Comparison of ENCODE assay signal across 1 cellular context in the genomic region with DNA sequence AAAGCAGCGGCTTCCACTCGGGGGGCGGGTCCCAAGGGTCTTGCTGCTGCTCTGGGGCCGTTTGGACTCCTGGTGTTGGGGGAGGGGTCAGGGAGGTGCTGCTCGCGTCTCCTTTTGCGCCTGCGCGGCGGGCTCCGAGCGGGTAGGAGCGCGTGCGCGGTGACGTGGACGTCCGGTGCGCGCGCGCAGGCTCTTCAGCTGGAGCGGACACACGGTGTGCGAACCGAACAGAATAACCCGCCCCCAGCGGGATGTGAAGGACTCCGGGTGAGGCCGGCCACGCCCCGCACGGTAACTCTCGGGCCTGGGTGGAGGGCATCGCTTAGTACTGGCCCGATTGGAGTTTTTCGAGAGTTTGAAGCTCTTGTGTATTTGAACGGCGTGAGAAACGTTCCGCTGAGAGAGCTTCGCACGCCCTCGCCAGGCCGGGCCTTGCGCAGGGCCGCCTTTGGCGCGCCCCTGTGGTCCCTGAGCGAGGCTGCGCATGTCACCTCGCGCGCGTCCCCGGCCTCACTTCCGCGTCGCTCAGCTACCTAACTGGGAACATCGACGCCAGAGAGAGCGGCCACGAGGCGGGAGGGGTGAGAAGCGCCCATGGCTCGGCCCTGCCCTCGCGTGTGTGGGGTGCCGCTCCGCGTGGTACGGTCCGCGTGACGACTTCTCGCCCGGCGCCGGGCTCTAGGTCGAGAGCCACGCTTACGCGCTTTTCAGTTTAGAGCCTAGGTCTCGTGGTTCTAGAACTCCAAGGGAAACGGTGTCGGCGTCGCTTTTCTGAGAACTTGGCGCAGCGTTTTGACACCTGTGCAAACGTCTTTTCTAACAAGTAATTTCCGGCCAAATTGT.
TF ChIP-seq lines count a peak whose summit lies in the region.

A gene (plus strand): TSS at position 171 of the 843 bp plus-strand sequence.

TF ChIP-seq in HepG2, 621 proteins besides CTCF, POLR2A, EP300 and RAD21 (continued from another document and continues in another):
- TF ChIP-seq, protein P1, sequence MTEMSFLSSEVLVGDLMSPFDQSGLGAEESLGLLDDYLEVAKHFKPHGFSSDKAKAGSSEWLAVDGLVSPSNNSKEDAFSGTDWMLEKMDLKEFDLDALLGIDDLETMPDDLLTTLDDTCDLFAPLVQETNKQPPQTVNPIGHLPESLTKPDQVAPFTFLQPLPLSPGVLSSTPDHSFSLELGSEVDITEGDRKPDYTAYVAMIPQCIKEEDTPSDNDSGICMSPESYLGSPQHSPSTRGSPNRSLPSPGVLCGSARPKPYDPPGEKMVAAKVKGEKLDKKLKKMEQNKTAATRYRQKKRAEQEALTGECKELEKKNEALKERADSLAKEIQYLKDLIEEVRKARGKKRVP (CRISPR knock-in tag; IDR thresholded peaks at IDR 0.05), result 0 out of 4 replicates have a peak, but pooled peaks of 1 of the 2 experiments have one; percentile 25
- TF ChIP-seq ZSCAN29 (CRISPR knock-in tag; conservative IDR thresholded peaks at IDR 0.05) (no peak), PCBP1 (IDR thresholded peaks at IDR 0.05; ENCODE audit: borderline replicate concordance, low read depth, low read length) (no peak), U2AF1 (optimal IDR thresholded peaks at IDR 0.05; ENCODE audit: low read depth, low read length) (no peak), NFE2L1 (CRISPR knock-in tag; IDR thresholded peaks at IDR 0.05; ENCODE audit: borderline replicate concordance) (no peak), ZNF382 (CRISPR knock-in tag; IDR thresholded peaks at IDR 0.05; ENCODE audit: borderline replicate concordance) (no peak; the same call in 1 of the 2 replicates), ZNF547 (CRISPR knock-in tag; IDR thresholded peaks at IDR 0.05) (peak; percentile 73), ZNF225 (CRISPR knock-in tag; IDR thresholded peaks at IDR 0.05) (no peak; the same call in 1 of the 2 replicates), ZNF232 (CRISPR knock-in tag; IDR thresholded peaks at IDR 0.05; ENCODE audit: borderline replicate concordance) (peak; percentile 70; the same call in 1 of the 2 replicates), ZNF10 (CRISPR knock-in tag; IDR thresholded peaks at IDR 0.05; ENCODE audit: borderline replicate concordance, low read depth) (no peak), CBFB (CRISPR knock-in tag; IDR thresholded peaks at IDR 0.05) (peak; percentile 37; the same call in 1 of the 2 replicates), ZNF3 (CRISPR knock-in tag; IDR thresholded peaks at IDR 0.05) (no peak), TGIF2 (CRISPR knock-in tag; IDR thresholded peaks at IDR 0.05) (0 out of 2 replicates have a peak, but pooled peaks have one; percentile 63), STAG1 (CRISPR knock-in tag; IDR thresholded peaks at IDR 0.05) (peak; percentile 17; the same call in 1 of the 2 replicates), SRY (CRISPR knock-in tag; IDR thresholded peaks at IDR 0.05) (peak; percentile 90), ZNF615 (CRISPR knock-in tag; IDR thresholded peaks at IDR 0.05; ENCODE audit: borderline replicate concordance) (no peak), ZNF572 (CRISPR knock-in tag; IDR thresholded peaks at IDR 0.05) (no peak), RFXAP (CRISPR knock-in tag; IDR thresholded peaks at IDR 0.05; ENCODE audit: borderline replicate concordance) (0 out of 2 replicates have a peak, but pooled peaks have one; percentile 56), ZFP90 (CRISPR knock-in tag; IDR thresholded peaks at IDR 0.05; ENCODE audit: borderline replicate concordance) (no peak)
- TF ChIP-seq, protein P2, sequence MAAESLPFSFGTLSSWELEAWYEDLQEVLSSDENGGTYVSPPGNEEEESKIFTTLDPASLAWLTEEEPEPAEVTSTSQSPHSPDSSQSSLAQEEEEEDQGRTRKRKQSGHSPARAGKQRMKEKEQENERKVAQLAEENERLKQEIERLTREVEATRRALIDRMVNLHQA (CRISPR knock-in tag; IDR thresholded peaks at IDR 0.05), result no peak
- TF ChIP-seq, protein P3, sequence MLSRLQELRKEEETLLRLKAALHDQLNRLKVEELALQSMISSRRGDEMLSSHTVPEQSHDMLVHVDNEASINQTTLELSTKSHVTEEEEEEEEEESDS (CRISPR knock-in tag; IDR thresholded peaks at IDR 0.05; ENCODE audit: borderline replicate concordance), result no peak
- TF ChIP-seq, protein P4, sequence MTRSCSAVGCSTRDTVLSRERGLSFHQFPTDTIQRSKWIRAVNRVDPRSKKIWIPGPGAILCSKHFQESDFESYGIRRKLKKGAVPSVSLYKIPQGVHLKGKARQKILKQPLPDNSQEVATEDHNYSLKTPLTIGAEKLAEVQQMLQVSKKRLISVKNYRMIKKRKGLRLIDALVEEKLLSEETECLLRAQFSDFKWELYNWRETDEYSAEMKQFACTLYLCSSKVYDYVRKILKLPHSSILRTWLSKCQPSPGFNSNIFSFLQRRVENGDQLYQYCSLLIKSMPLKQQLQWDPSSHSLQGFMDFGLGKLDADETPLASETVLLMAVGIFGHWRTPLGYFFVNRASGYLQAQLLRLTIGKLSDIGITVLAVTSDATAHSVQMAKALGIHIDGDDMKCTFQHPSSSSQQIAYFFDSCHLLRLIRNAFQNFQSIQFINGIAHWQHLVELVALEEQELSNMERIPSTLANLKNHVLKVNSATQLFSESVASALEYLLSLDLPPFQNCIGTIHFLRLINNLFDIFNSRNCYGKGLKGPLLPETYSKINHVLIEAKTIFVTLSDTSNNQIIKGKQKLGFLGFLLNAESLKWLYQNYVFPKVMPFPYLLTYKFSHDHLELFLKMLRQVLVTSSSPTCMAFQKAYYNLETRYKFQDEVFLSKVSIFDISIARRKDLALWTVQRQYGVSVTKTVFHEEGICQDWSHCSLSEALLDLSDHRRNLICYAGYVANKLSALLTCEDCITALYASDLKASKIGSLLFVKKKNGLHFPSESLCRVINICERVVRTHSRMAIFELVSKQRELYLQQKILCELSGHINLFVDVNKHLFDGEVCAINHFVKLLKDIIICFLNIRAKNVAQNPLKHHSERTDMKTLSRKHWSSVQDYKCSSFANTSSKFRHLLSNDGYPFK (CRISPR knock-in tag; IDR thresholded peaks at IDR 0.05; ENCODE audit: borderline replicate concordance), result peak; percentile 39; the same call in 1 of the 2 replicates
- TF ChIP-seq, protein P5, sequence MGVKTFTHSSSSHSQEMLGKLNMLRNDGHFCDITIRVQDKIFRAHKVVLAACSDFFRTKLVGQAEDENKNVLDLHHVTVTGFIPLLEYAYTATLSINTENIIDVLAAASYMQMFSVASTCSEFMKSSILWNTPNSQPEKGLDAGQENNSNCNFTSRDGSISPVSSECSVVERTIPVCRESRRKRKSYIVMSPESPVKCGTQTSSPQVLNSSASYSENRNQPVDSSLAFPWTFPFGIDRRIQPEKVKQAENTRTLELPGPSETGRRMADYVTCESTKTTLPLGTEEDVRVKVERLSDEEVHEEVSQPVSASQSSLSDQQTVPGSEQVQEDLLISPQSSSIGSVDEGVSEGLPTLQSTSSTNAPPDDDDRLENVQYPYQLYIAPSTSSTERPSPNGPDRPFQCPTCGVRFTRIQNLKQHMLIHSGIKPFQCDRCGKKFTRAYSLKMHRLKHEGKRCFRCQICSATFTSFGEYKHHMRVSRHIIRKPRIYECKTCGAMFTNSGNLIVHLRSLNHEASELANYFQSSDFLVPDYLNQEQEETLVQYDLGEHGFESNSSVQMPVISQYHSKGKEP (CRISPR knock-in tag; IDR thresholded peaks at IDR 0.05), result no peak
- TF ChIP-seq, protein P6, sequence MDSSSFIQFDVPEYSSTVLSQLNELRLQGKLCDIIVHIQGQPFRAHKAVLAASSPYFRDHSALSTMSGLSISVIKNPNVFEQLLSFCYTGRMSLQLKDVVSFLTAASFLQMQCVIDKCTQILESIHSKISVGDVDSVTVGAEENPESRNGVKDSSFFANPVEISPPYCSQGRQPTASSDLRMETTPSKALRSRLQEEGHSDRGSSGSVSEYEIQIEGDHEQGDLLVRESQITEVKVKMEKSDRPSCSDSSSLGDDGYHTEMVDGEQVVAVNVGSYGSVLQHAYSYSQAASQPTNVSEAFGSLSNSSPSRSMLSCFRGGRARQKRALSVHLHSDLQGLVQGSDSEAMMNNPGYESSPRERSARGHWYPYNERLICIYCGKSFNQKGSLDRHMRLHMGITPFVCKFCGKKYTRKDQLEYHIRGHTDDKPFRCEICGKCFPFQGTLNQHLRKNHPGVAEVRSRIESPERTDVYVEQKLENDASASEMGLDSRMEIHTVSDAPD (CRISPR knock-in tag; IDR thresholded peaks at IDR 0.05), result no peak
- TF ChIP-seq, protein P7, sequence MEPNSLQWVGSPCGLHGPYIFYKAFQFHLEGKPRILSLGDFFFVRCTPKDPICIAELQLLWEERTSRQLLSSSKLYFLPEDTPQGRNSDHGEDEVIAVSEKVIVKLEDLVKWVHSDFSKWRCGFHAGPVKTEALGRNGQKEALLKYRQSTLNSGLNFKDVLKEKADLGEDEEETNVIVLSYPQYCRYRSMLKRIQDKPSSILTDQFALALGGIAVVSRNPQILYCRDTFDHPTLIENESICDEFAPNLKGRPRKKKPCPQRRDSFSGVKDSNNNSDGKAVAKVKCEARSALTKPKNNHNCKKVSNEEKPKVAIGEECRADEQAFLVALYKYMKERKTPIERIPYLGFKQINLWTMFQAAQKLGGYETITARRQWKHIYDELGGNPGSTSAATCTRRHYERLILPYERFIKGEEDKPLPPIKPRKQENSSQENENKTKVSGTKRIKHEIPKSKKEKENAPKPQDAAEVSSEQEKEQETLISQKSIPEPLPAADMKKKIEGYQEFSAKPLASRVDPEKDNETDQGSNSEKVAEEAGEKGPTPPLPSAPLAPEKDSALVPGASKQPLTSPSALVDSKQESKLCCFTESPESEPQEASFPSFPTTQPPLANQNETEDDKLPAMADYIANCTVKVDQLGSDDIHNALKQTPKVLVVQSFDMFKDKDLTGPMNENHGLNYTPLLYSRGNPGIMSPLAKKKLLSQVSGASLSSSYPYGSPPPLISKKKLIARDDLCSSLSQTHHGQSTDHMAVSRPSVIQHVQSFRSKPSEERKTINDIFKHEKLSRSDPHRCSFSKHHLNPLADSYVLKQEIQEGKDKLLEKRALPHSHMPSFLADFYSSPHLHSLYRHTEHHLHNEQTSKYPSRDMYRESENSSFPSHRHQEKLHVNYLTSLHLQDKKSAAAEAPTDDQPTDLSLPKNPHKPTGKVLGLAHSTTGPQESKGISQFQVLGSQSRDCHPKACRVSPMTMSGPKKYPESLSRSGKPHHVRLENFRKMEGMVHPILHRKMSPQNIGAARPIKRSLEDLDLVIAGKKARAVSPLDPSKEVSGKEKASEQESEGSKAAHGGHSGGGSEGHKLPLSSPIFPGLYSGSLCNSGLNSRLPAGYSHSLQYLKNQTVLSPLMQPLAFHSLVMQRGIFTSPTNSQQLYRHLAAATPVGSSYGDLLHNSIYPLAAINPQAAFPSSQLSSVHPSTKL (CRISPR knock-in tag; IDR thresholded peaks at IDR 0.05), result no peak; the same call in 1 of the 2 replicates
- TF ChIP-seq, protein P8, sequence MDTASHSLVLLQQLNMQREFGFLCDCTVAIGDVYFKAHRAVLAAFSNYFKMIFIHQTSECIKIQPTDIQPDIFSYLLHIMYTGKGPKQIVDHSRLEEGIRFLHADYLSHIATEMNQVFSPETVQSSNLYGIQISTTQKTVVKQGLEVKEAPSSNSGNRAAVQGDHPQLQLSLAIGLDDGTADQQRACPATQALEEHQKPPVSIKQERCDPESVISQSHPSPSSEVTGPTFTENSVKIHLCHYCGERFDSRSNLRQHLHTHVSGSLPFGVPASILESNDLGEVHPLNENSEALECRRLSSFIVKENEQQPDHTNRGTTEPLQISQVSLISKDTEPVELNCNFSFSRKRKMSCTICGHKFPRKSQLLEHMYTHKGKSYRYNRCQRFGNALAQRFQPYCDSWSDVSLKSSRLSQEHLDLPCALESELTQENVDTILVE (CRISPR knock-in tag; IDR thresholded peaks at IDR 0.05), result peak; percentile 68; the same call in 1 of the 2 replicates
- TF ChIP-seq, protein P9, sequence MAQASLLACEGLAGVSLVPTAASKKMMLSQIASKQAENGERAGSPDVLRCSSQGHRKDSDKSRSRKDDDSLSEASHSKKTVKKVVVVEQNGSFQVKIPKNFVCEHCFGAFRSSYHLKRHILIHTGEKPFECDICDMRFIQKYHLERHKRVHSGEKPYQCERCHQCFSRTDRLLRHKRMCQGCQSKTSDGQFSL (CRISPR knock-in tag; IDR thresholded peaks at IDR 0.05), result no peak
- TF ChIP-seq, protein P10, sequence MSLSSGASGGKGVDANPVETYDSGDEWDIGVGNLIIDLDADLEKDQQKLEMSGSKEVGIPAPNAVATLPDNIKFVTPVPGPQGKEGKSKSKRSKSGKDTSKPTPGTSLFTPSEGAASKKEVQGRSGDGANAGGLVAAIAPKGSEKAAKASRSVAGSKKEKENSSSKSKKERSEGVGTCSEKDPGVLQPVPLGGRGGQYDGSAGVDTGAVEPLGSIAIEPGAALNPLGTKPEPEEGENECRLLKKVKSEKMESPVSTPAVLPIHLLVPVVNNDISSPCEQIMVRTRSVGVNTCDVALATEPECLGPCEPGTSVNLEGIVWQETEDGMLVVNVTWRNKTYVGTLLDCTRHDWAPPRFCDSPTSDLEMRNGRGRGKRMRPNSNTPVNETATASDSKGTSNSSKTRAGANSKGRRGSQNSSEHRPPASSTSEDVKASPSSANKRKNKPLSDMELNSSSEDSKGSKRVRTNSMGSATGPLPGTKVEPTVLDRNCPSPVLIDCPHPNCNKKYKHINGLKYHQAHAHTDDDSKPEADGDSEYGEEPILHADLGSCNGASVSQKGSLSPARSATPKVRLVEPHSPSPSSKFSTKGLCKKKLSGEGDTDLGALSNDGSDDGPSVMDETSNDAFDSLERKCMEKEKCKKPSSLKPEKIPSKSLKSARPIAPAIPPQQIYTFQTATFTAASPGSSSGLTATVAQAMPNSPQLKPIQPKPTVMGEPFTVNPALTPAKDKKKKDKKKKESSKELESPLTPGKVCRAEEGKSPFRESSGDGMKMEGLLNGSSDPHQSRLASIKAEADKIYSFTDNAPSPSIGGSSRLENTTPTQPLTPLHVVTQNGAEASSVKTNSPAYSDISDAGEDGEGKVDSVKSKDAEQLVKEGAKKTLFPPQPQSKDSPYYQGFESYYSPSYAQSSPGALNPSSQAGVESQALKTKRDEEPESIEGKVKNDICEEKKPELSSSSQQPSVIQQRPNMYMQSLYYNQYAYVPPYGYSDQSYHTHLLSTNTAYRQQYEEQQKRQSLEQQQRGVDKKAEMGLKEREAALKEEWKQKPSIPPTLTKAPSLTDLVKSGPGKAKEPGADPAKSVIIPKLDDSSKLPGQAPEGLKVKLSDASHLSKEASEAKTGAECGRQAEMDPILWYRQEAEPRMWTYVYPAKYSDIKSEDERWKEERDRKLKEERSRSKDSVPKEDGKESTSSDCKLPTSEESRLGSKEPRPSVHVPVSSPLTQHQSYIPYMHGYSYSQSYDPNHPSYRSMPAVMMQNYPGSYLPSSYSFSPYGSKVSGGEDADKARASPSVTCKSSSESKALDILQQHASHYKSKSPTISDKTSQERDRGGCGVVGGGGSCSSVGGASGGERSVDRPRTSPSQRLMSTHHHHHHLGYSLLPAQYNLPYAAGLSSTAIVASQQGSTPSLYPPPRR (CRISPR knock-in tag; IDR thresholded peaks at IDR 0.05; ENCODE audit: borderline replicate concordance), result no peak
- TF ChIP-seq, protein P11, sequence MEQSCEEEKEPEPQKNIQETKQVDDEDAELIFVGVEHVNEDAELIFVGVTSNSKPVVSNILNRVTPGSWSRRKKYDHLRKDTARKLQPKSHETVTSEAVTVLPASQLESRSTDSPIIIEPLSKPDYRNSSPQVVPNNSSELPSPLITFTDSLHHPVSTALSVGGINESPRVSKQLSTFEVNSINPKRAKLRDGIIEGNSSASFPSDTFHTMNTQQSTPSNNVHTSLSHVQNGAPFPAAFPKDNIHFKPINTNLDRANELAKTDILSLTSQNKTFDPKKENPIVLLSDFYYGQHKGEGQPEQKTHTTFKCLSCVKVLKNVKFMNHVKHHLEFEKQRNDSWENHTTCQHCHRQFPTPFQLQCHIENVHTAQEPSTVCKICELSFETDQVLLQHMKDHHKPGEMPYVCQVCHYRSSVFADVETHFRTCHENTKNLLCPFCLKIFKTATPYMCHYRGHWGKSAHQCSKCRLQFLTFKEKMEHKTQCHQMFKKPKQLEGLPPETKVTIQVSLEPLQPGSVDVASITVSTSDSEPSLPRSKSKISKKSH (CRISPR knock-in tag; IDR thresholded peaks at IDR 0.05; ENCODE audit: borderline replicate concordance), result peak; percentile 70; the same call in 1 of the 2 replicates
